1 cellular context compared by ENCODE assay signal in genomic region chr2:169129703-169130243, GRCh38.
TF ChIP-seq lines count a peak whose summit lies in the region.

No MANE protein-coding gene starts in this region.

TF ChIP-seq in HepG2, 621 proteins besides CTCF, POLR2A, EP300 and RAD21 (continued from another document):
- TF ChIP-seq, protein P1, sequence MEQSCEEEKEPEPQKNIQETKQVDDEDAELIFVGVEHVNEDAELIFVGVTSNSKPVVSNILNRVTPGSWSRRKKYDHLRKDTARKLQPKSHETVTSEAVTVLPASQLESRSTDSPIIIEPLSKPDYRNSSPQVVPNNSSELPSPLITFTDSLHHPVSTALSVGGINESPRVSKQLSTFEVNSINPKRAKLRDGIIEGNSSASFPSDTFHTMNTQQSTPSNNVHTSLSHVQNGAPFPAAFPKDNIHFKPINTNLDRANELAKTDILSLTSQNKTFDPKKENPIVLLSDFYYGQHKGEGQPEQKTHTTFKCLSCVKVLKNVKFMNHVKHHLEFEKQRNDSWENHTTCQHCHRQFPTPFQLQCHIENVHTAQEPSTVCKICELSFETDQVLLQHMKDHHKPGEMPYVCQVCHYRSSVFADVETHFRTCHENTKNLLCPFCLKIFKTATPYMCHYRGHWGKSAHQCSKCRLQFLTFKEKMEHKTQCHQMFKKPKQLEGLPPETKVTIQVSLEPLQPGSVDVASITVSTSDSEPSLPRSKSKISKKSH (CRISPR knock-in tag; IDR thresholded peaks at IDR 0.05; ENCODE audit: borderline replicate concordance) = no peak
- TF ChIP-seq ZNF572 (CRISPR knock-in tag; IDR thresholded peaks at IDR 0.05) = no peak
- TF ChIP-seq RARA (CRISPR knock-in tag; IDR thresholded peaks at IDR 0.05) = no peak
- TF ChIP-seq ZNF75D (CRISPR knock-in tag; IDR thresholded peaks at IDR 0.05; ENCODE audit: borderline replicate concordance) = no peak
- TF ChIP-seq, protein P2, sequence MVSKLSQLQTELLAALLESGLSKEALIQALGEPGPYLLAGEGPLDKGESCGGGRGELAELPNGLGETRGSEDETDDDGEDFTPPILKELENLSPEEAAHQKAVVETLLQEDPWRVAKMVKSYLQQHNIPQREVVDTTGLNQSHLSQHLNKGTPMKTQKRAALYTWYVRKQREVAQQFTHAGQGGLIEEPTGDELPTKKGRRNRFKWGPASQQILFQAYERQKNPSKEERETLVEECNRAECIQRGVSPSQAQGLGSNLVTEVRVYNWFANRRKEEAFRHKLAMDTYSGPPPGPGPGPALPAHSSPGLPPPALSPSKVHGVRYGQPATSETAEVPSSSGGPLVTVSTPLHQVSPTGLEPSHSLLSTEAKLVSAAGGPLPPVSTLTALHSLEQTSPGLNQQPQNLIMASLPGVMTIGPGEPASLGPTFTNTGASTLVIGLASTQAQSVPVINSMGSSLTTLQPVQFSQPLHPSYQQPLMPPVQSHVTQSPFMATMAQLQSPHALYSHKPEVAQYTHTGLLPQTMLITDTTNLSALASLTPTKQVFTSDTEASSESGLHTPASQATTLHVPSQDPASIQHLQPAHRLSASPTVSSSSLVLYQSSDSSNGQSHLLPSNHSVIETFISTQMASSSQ (IDR thresholded peaks at IDR 0.05; ENCODE audit: low read depth) = no peak
- TF ChIP-seq, protein P2 (CRISPR knock-in tag; IDR thresholded peaks at IDR 0.05; ENCODE audit: borderline replicate concordance) = no peak
- TF ChIP-seq TGIF2 (CRISPR knock-in tag; IDR thresholded peaks at IDR 0.05) = no peak
- no peak for TF ChIP-seq ZC3H13 (CRISPR knock-in tag; IDR thresholded peaks at IDR 0.05)
- TF ChIP-seq MTF1 (CRISPR knock-in tag; IDR thresholded peaks at IDR 0.05) = no peak
- TF ChIP-seq, protein P3, sequence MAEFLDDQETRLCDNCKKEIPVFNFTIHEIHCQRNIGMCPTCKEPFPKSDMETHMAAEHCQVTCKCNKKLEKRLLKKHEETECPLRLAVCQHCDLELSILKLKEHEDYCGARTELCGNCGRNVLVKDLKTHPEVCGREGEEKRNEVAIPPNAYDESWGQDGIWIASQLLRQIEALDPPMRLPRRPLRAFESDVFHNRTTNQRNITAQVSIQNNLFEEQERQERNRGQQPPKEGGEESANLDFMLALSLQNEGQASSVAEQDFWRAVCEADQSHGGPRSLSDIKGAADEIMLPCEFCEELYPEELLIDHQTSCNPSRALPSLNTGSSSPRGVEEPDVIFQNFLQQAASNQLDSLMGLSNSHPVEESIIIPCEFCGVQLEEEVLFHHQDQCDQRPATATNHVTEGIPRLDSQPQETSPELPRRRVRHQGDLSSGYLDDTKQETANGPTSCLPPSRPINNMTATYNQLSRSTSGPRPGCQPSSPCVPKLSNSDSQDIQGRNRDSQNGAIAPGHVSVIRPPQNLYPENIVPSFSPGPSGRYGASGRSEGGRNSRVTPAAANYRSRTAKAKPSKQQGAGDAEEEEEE (CRISPR knock-in tag; IDR thresholded peaks at IDR 0.05; ENCODE audit: borderline replicate concordance) = no peak
- no peak for TF ChIP-seq ZNF468 (CRISPR knock-in tag; IDR thresholded peaks at IDR 0.05)
- no peak for TF ChIP-seq KAT7 (CRISPR knock-in tag; IDR thresholded peaks at IDR 0.05; ENCODE audit: borderline replicate concordance)
- no peak for TF ChIP-seq GATA4 (IDR thresholded peaks at IDR 0.05; ENCODE audit: borderline replicate concordance, low read depth)
